Comparison of ENCODE assay signal across 19 cellular contexts in genomic region chr4:121140712-121141111, GRCh38. TPM values are rescaled to one million over a fixed set of nuclear protein-coding genes. Genes with fewer than 3 reads are reported as not detected.
A peak's percentile ranks its signal among the peaks of the same experiment; 100 is the strongest.
DNase-seq lines count a peak whose midpoint lies in the region; ATAC-seq and TF ChIP-seq lines count a peak whose summit lies in the region.
"Had no signal": no experiment of that assay in that cellular context is flagged by ENCODE, and none has a peak within 500 bp of the region (broad histone marks: within the 10 kb centered on the region; RNA-seq: fewer than 3 reads in every experiment).

No MANE protein-coding gene starts in this region.

- H4K12ac ChIP-seq in trophoblast cell (ENCODE audit: low read depth, low read length): no peak overlapping the region

- ATAC-seq in GM18858 (IDR thresholded peaks at IDR 0.05; ENCODE audit: unreplicated experiment): no peak
- ATAC-seq: stimulated activated memory B cell treated with anti-CD40 and anti-IgM and Interleukin-4, amounts not matched to agents 10 μg/mL and 1 μg/mL and 100 μg/mL, for 72 hours had no signal

- no peak overlapping the region for H3K4ac ChIP-seq in trophoblast cell (ENCODE audit: low read depth, low read length)

- H3K4me1 Mint-ChIP-seq in chondrocyte (ENCODE audit: low read depth) (peaks cover 35% of the 10 kb centered on the region), endothelial cell (ENCODE audit: unreplicated experiment) (no peaks in the 10 kb centered on the region)

- H3K27ac ChIP-seq in osteoblast (ENCODE audit: low read depth, low read length) (peak overlapping the region; percentile 89), right atrium auricular region (no peak overlapping the region), trophoblast cell (ENCODE audit: low read depth, low read length) (no peak overlapping the region)
- H3K27ac ChIP-seq: vagina had no signal

- no peak overlapping the region for H3K23ac ChIP-seq in trophoblast cell (ENCODE audit: low read length)

- no peak overlapping the region for H3K18ac ChIP-seq in trophoblast cell (ENCODE audit: low read length)

- H3K4me2 ChIP-seq in osteoblast (ENCODE audit: insufficient read depth, low read length) (peak overlapping the region; percentile 13), trophoblast cell (ENCODE audit: low read length) (no peak overlapping the region)

- no peak overlapping the region for H4K8ac ChIP-seq in trophoblast cell (ENCODE audit: low read depth, low read length)

- H3K4me1 ChIP-seq in osteoblast (ENCODE audit: insufficient read depth, low read length): peaks cover 44% of the 10 kb centered on the region
- H3K4me1 ChIP-seq in right atrium auricular region: no peaks in the 10 kb centered on the region
- no peaks in the 10 kb centered on the region for H3K4me1 ChIP-seq in trophoblast cell (ENCODE audit: control insufficient read depth in 1 of 2, insufficient read depth in 2 of 2, low read length in 2 of 2)
- H3K4me1 ChIP-seq: vagina had no signal

- H3K9me3 Mint-ChIP-seq in chondrocyte (ENCODE audit: low read depth) (no peaks in the 10 kb centered on the region), endothelial cell (ENCODE audit: unreplicated experiment) (no peaks in the 10 kb centered on the region)
- H3K9me3 Mint-ChIP-seq: mesothelial cell of epicardium; stimulated activated memory B cell treated with anti-CD40 and anti-IgM and Interleukin-4, amounts not matched to agents 10 μg/mL and 1 μg/mL and 100 μg/mL, for 72 hours had no signal

- H3K27me3 Mint-ChIP-seq in chondrocyte (ENCODE audit: low read depth) (no peaks in the 10 kb centered on the region), endothelial cell (ENCODE audit: unreplicated experiment) (no peaks in the 10 kb centered on the region)
- H3K27me3 Mint-ChIP-seq: stimulated activated memory B cell treated with anti-CD40 and anti-IgM and Interleukin-4, amounts not matched to agents 10 μg/mL and 1 μg/mL and 100 μg/mL, for 72 hours had no signal

- no peak overlapping the region for H2AK5ac ChIP-seq in trophoblast cell (ENCODE audit: low read length)

- no peak overlapping the region for H2BK5ac ChIP-seq in trophoblast cell (ENCODE audit: low read depth, low read length, poor library complexity)

- H3K9me3 ChIP-seq in osteoblast (ENCODE audit: low read depth, low read length): no peaks in the 10 kb centered on the region
- H3K9me3 ChIP-seq in right atrium auricular region: no peaks in the 10 kb centered on the region
- no peaks in the 10 kb centered on the region for H3K9me3 ChIP-seq in trophoblast cell (ENCODE audit: insufficient read depth, low read depth, low read length)
- H3K9me3 ChIP-seq: vagina had no signal

- TF ChIP-seq CTCF in chondrocyte (IDR thresholded peaks at IDR 0.05) (no peak), osteoblast (IDR thresholded peaks at IDR 0.05; ENCODE audit: extremely low read depth, low read depth, low read length) (no peak), endothelial cell (IDR thresholded peaks at IDR 0.05; ENCODE audit: unreplicated experiment) (no peak), right atrium auricular region (IDR thresholded peaks at IDR 0.05) (no peak)

- H3K79me1 ChIP-seq in trophoblast cell (ENCODE audit: low read length): no peaks in the 10 kb centered on the region

- no peaks in the 10 kb centered on the region for H3K36me3 ChIP-seq in osteoblast (ENCODE audit: insufficient read depth, low read length)
- no peaks in the 10 kb centered on the region for H3K36me3 ChIP-seq in right atrium auricular region
- no peaks in the 10 kb centered on the region for H3K36me3 ChIP-seq in trophoblast cell (ENCODE audit: control insufficient read depth in 1 of 2, insufficient read depth in 2 of 2, low read length in 2 of 2)
- H3K36me3 ChIP-seq: vagina had no signal

- no peak overlapping the region for H3K4me3 Mint-ChIP-seq in chondrocyte (ENCODE audit: unreplicated experiment)
- no peak overlapping the region for H3K4me3 Mint-ChIP-seq in endothelial cell (ENCODE audit: unreplicated experiment)
- H3K4me3 Mint-ChIP-seq: mesothelial cell of epicardium; stimulated activated memory B cell treated with anti-CD40 and anti-IgM and Interleukin-4, amounts not matched to agents 10 μg/mL and 1 μg/mL and 100 μg/mL, for 72 hours had no signal

- H3K27ac Mint-ChIP-seq in chondrocyte (ENCODE audit: unreplicated experiment): peak overlapping the region; percentile 76
- no peak overlapping the region for H3K27ac Mint-ChIP-seq in endothelial cell (ENCODE audit: unreplicated experiment)
- H3K27ac Mint-ChIP-seq: stimulated activated memory B cell treated with anti-CD40 and anti-IgM and Interleukin-4, amounts not matched to agents 10 μg/mL and 1 μg/mL and 100 μg/mL, for 72 hours had no signal

- no peak overlapping the region for H2AFZ ChIP-seq in osteoblast (ENCODE audit: low read length)
- no peak overlapping the region for H2AFZ ChIP-seq in trophoblast cell (ENCODE audit: insufficient read depth, low read length, poor library complexity)

- H3K79me2 ChIP-seq in osteoblast (ENCODE audit: insufficient read depth, low read length) (no peaks in the 10 kb centered on the region), trophoblast cell (ENCODE audit: control insufficient read depth, insufficient read depth, low read length, poor library complexity) (no peaks in the 10 kb centered on the region)

- no peaks in the 10 kb centered on the region for H3K36me3 Mint-ChIP-seq in chondrocyte (ENCODE audit: low read depth)
- no peaks in the 10 kb centered on the region for H3K36me3 Mint-ChIP-seq in endothelial cell (ENCODE audit: low read depth, unreplicated experiment)
- H3K36me3 Mint-ChIP-seq: mesothelial cell of epicardium; stimulated activated memory B cell treated with anti-CD40 and anti-IgM and Interleukin-4, amounts not matched to agents 10 μg/mL and 1 μg/mL and 100 μg/mL, for 72 hours had no signal

- no peak overlapping the region for H2BK120ac ChIP-seq in trophoblast cell (ENCODE audit: insufficient read depth, low read length, poor library complexity)

- H2BK12ac ChIP-seq in trophoblast cell (ENCODE audit: low read length): no peak overlapping the region

- DNase-seq in COLO829 (ENCODE audit: low spot score): peak; percentile 50
- peak; percentile 20 for DNase-seq in NCI-H226
- DNase-seq in chondrocyte (ENCODE audit: low spot score): no peak
- peak; percentile 77 for DNase-seq in osteoblast (ENCODE audit: insufficient read length, low spot score, missing footprints)
- no peak for DNase-seq in endothelial cell (ENCODE audit: low spot score)
- no peak for DNase-seq in right atrium auricular region (ENCODE audit: low spot score)
- DNase-seq in trophoblast cell: no peak
- DNase-seq: activated naive CD4-positive, alpha-beta T cell; central memory CD4-positive, alpha-beta T cell; GF-D8; kidney; NCI-H2081; NCI-H748 treated with DMSO at 0.1 percent for 48 hours; nucleus accumbens had no signal

- H3K14ac ChIP-seq in trophoblast cell (ENCODE audit: low read length): no peak overlapping the region

- H3K4me3 ChIP-seq in osteoblast (ENCODE audit: insufficient read depth, low read length) (no peak overlapping the region), right atrium auricular region (no peak overlapping the region), trophoblast cell (ENCODE audit: low read depth, low read length) (no peak overlapping the region)
- H3K4me3 ChIP-seq: vagina had no signal

- no peaks in the 10 kb centered on the region for H4K20me1 ChIP-seq in osteoblast (ENCODE audit: insufficient read depth, low read length)

- H4K91ac ChIP-seq in trophoblast cell (ENCODE audit: low read depth, low read length): no peak overlapping the region

- no peak overlapping the region for H3K9ac ChIP-seq in trophoblast cell (ENCODE audit: low read length)

- H3K27me3 ChIP-seq in osteoblast (ENCODE audit: insufficient read depth, low read length) (no peaks in the 10 kb centered on the region), right atrium auricular region (no peaks in the 10 kb centered on the region), trophoblast cell (ENCODE audit: insufficient read depth, low read length) (no peaks in the 10 kb centered on the region)
- H3K27me3 ChIP-seq: vagina had no signal

- WGBS in trophoblast cell (ENCODE audit: extremely low coverage, insufficient coverage, insufficient read length): no CpG with 5 or more reads among the region's 4 CpGs

RNA-seq across cellular contexts. Expression of gene TNIP3, which starts 23.4 kb away (rescaled TPM):
- total RNA-seq in chondrocyte (0.31 TPM in 1 of 3 replicates, not detected in the others), osteoblast (0.59 and 0.72 TPM in 2 replicates), endothelial cell (ENCODE audit: unreplicated experiment) (4.0 TPM), right atrium auricular region (not detected)
- polyA plus RNA-seq in trophoblast cell (2013): 0.18 and 0.22 TPM in 2 replicates
- total RNA-seq: skeletal muscle tissue, vagina had no signal

Comparison
In these comparisons a context has a peak if more than half of its experiments do, and no peak if none do; other contexts are left out.
1. DNase-seq: peak in COLO829 (single experiment), NCI-H226 (single experiment) and osteoblast (single experiment); none in chondrocyte (single experiment), endothelial cell (single experiment), right atrium auricular region (single experiment) and trophoblast cell (0 of 2).